Comparison of ENCODE assay signal across 8 cellular contexts in genomic region chr10:114786492-114786891, GRCh38. TPM values are rescaled to one million over a fixed set of nuclear protein-coding genes. Genes with fewer than 3 reads are reported as not detected.
A peak's percentile ranks its signal among the peaks of the same experiment; 100 is the strongest.
DNase-seq lines count a peak whose midpoint lies in the region; ATAC-seq and TF ChIP-seq lines count a peak whose summit lies in the region.
"Not testable (repeated sequence)": the region's sequence is repeated elsewhere in the genome, so short reads cannot be mapped to it uniquely, and the experiment has no call there.

No MANE protein-coding gene starts in this region.

- H3K27ac ChIP-seq in OCI-LY3 (ENCODE audit: low read length); mesenchymal stem cell (ENCODE audit: low read length, poor library complexity, severe bottlenecking); thoracic aorta: not testable (repeated sequence)

- not testable (repeated sequence) for H3K4ac ChIP-seq in mesenchymal stem cell (ENCODE audit: low read depth in 1 of 2, low read length in 2 of 2)

- not testable (repeated sequence) for H2AK5ac ChIP-seq in mesenchymal stem cell (ENCODE audit: low read length, severe bottlenecking)

- H2BK12ac ChIP-seq in mesenchymal stem cell (ENCODE audit: low read length in 2 of 2), result not testable (repeated sequence)

- not testable (repeated sequence) for H2AFZ ChIP-seq in OCI-LY3 (ENCODE audit: low read depth, low read length); mesenchymal stem cell (ENCODE audit: low read depth, low read length)

- H3K4me1 ChIP-seq in OCI-LY3 (ENCODE audit: low read length); mesenchymal stem cell (ENCODE audit: control insufficient read depth, insufficient read depth, low read depth, low read length); thoracic aorta (ENCODE audit: control insufficient read depth in 1 of 2, low read depth in 2 of 2): not testable (repeated sequence)

- not testable (repeated sequence) for H3K18ac ChIP-seq in mesenchymal stem cell (ENCODE audit: low read depth in 1 of 2, low read length in 2 of 2)

- H2BK5ac ChIP-seq in mesenchymal stem cell (ENCODE audit: low read depth, low read length, poor library complexity, severe bottlenecking), result not testable (repeated sequence)

- ATAC-seq in GM21381 (IDR thresholded peaks at IDR 0.05; ENCODE audit: unreplicated experiment), result peak; percentile 65
- ATAC-seq in thoracic aorta (ENCODE audit: insufficient number of reproducible peaks, low FRiP score, low read depth), result not testable (repeated sequence)

- H4K91ac ChIP-seq in mesenchymal stem cell (ENCODE audit: low read length), result not testable (repeated sequence)

- not testable (repeated sequence) for H3K14ac ChIP-seq in mesenchymal stem cell (ENCODE audit: low read length in 2 of 2)

- not testable (repeated sequence) for H2BK15ac ChIP-seq in mesenchymal stem cell (ENCODE audit: low read depth, poor library complexity, severe bottlenecking)

- WGBS in mesenchymal stem cell, result 58% methylated on average over 6 of the region's 9 CpGs

- not testable (repeated sequence) for H3K36me3 ChIP-seq in OCI-LY3 (replicated peaks; ENCODE audit: low read depth, low read length); mesenchymal stem cell (ENCODE audit: control insufficient read depth in 1 of 2, insufficient read depth in 2 of 2, low read depth in 1 of 2, low read length in 2 of 2); thoracic aorta

- not testable (repeated sequence) for H3K4me2 ChIP-seq in OCI-LY3 (ENCODE audit: low read length); mesenchymal stem cell (ENCODE audit: low read length, poor library complexity, severe bottlenecking)

- DNase-seq in DMS153 treated with DMSO at 0.1 percent for 48 hours (lab: John Stamatoyannopoulos, UW; ENCODE audit: unreplicated experiment), result peak; percentile 48
- DNase-seq in LHCN-M2 (ENCODE audit: low read depth), result peak; percentile 64
- peak; percentile 13 for DNase-seq in amniotic stem cell (lab: John Stamatoyannopoulos, UW)
- peak; percentile 43 for DNase-seq in fibroblast of the conjunctiva (ENCODE audit: low read depth)
- peak; percentile 62 for DNase-seq in mesenchymal stem cell
- not testable (repeated sequence) for DNase-seq in thoracic aorta (ENCODE audit: low spot score)

- not testable (repeated sequence) for H3K9me3 ChIP-seq in OCI-LY3 (ENCODE audit: insufficient read depth, low read length); mesenchymal stem cell (ENCODE audit: control insufficient read depth, low read length); thoracic aorta

- H3K23ac ChIP-seq in mesenchymal stem cell (ENCODE audit: low read length in 2 of 2), result not testable (repeated sequence)

- not testable (repeated sequence) for H3K4me3 ChIP-seq in OCI-LY3 (ENCODE audit: low read length); mesenchymal stem cell (ENCODE audit: insufficient read depth in 1 of 2, low read depth in 1 of 2, low read length in 2 of 2); thoracic aorta

- not testable (repeated sequence) for H4K20me1 ChIP-seq in OCI-LY3 (ENCODE audit: insufficient read depth, low read length)

- H3K9ac ChIP-seq in OCI-LY3 (ENCODE audit: low read length); mesenchymal stem cell (ENCODE audit: low read length): not testable (repeated sequence)

- H4K8ac ChIP-seq in mesenchymal stem cell (ENCODE audit: low read length), result not testable (repeated sequence)

- H2BK120ac ChIP-seq in mesenchymal stem cell (ENCODE audit: low read depth, low read length), result not testable (repeated sequence)

- TF ChIP-seq CTCF in OCI-LY3 (IDR thresholded peaks at IDR 0.05; ENCODE audit: low read depth, low read length), result peak; percentile 46
- TF ChIP-seq CTCF in thoracic aorta (IDR thresholded peaks at IDR 0.05), result peak; percentile 68

- not testable (repeated sequence) for H3K79me2 ChIP-seq in OCI-LY3 (ENCODE audit: low read length)

- H3K79me1 ChIP-seq in mesenchymal stem cell (replicated peaks; ENCODE audit: low read length, poor library complexity, severe bottlenecking), result not testable (repeated sequence)

- H3K27me3 ChIP-seq in OCI-LY3 (ENCODE audit: low read depth, low read length); mesenchymal stem cell (ENCODE audit: control insufficient read depth in 1 of 2, insufficient read depth in 1 of 2, low read length in 2 of 2); thoracic aorta (replicated peaks; ENCODE audit: insufficient read depth): not testable (repeated sequence)

RNA-seq across cellular contexts. Expression of gene FHIP2A, which starts 35.1 kb away (rescaled TPM):
- total RNA-seq in LHCN-M2 (2014; rRNA removed) (19.1 and 19.3 TPM in 2 replicates), thoracic aorta (10 to 100 TPM; 38.4 to 70.5 TPM)
- 12.4 TPM for polyA plus RNA-seq in LHCN-M2 (2012)
- polyA plus RNA-seq in mesenchymal stem cell (2013, experiment 1 of 2), result 15.5 TPM
- polyA plus RNA-seq in mesenchymal stem cell (2013, experiment 2 of 2), result 15.3 TPM
